Comparison of ENCODE assay signal across 11 cellular contexts in the genomic region with DNA sequence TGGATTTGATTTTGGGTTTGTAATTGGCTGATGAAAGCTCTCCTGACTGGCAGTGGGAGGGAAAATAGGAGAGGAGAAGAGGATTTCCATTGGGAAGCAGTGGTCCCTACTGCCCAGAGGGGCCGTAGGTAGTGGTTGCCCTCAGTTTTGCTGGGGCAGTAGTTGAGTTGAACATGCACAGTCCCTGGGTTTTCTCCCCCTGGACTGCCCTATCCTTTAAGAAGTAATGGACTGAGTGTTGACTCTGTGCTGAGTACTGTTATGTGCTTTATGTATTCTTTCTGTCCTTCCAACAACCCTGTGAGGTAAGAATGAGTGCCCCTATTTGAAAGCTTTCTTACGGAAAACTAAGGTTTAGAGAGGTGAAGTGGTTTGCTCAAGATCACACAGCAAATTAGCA.
DNase-seq lines count a peak whose midpoint lies in the region; ATAC-seq and TF ChIP-seq lines count a peak whose summit lies in the region.
"Had no signal": no experiment of that assay in that cellular context is flagged by ENCODE, and none has a peak within 500 bp of the region (broad histone marks: within the 10 kb centered on the region; RNA-seq: fewer than 3 reads in every experiment).

No MANE protein-coding gene starts in this region.

- H3K27ac Mint-ChIP-seq in activated T-helper 2 cell treated with anti-CD3 and anti-CD28 coated beads, Interferon-gamma antibody, Interleukin-2, Interleukin-4, amounts not matched to agents 10 μg/mL and 5 μg/mL and 100 μg/mL, durations not matched to agents 14 hours and 24 hours and 36 hours: peak overlapping the region; percentile 75
- peak overlapping the region; percentile 91 for H3K27ac Mint-ChIP-seq in mesothelial cell of epicardium
- no peak overlapping the region for H3K27ac Mint-ChIP-seq in activated CD8-positive, alpha-beta T cell treated with anti-CD3 and anti-CD28 coated beads for 36 hours

- H3K27me3 Mint-ChIP-seq in activated T-helper 2 cell treated with anti-CD3 and anti-CD28 coated beads, Interferon-gamma antibody, Interleukin-2, Interleukin-4, amounts not matched to agents 10 μg/mL and 5 μg/mL and 100 μg/mL, durations not matched to agents 14 hours and 24 hours and 36 hours (ENCODE audit: low read depth): no peaks in the 10 kb centered on the region
- H3K27me3 Mint-ChIP-seq in mesothelial cell of epicardium (ENCODE audit: low read depth): no peaks in the 10 kb centered on the region
- no peaks in the 10 kb centered on the region for H3K27me3 Mint-ChIP-seq in activated CD8-positive, alpha-beta T cell treated with anti-CD3 and anti-CD28 coated beads for 36 hours

- in situ Hi-C loops in GM23248 (cut with MboI): no loop called here

- H3K36me3 Mint-ChIP-seq in activated T-helper 2 cell treated with anti-CD3 and anti-CD28 coated beads, Interferon-gamma antibody, Interleukin-2, Interleukin-4, amounts not matched to agents 10 μg/mL and 5 μg/mL and 100 μg/mL, durations not matched to agents 14 hours and 24 hours and 36 hours (ENCODE audit: low read depth): peaks cover 2% of the 10 kb centered on the region
- no peaks in the 10 kb centered on the region for H3K36me3 Mint-ChIP-seq in mesothelial cell of epicardium
- no peaks in the 10 kb centered on the region for H3K36me3 Mint-ChIP-seq in activated CD8-positive, alpha-beta T cell treated with anti-CD3 and anti-CD28 coated beads for 36 hours (ENCODE audit: low read depth)

- peak overlapping the region; percentile 73 for H3K4me2 ChIP-seq in GM23248 (ENCODE audit: unreplicated experiment)
- H3K4me2 ChIP-seq: BLaER1 had no signal

- POLR2A ChIA-PET in activated CD8-positive, alpha-beta T cell treated with anti-CD3 and anti-CD28 coated beads for 36 hours (lab: Charles Lee): no interaction called here

- H2AFZ ChIP-seq in ACC112 (ENCODE audit: low read length, unreplicated experiment) (peak overlapping the region; percentile 58), GM23248 (peak overlapping the region; percentile 51)

- peaks cover 32% of the 10 kb centered on the region for H3K4me1 ChIP-seq in ACC112 (ENCODE audit: control insufficient read depth, insufficient read depth, low read length, unreplicated experiment)
- H3K4me1 ChIP-seq in GM23248 (ENCODE audit: insufficient read depth): peaks cover 22% of the 10 kb centered on the region
- H3K4me1 ChIP-seq: BLaER1, lower lobe of right lung, upper lobe of right lung had no signal

- H3K9me2 ChIP-seq in GM23248 (ENCODE audit: insufficient read depth): no peaks in the 10 kb centered on the region

- H3K4me1 Mint-ChIP-seq in activated T-helper 2 cell treated with anti-CD3 and anti-CD28 coated beads, Interferon-gamma antibody, Interleukin-2, Interleukin-4, amounts not matched to agents 10 μg/mL and 5 μg/mL and 100 μg/mL, durations not matched to agents 14 hours and 24 hours and 36 hours (ENCODE audit: low read depth): peaks cover 12% of the 10 kb centered on the region
- H3K4me1 Mint-ChIP-seq in mesothelial cell of epicardium: peaks cover 59% of the 10 kb centered on the region
- peaks cover 3% of the 10 kb centered on the region for H3K4me1 Mint-ChIP-seq in activated CD8-positive, alpha-beta T cell treated with anti-CD3 and anti-CD28 coated beads for 36 hours (ENCODE audit: low read depth)

- H3K27ac ChIP-seq in ACC112 (ENCODE audit: low read depth, low read length) (peak overlapping the region; percentile 97), GM23248 (peak overlapping the region; percentile 93)
- H3K27ac ChIP-seq: BLaER1, lower lobe of right lung, upper lobe of right lung had no signal

- H3K36me3 ChIP-seq in ACC112 (ENCODE audit: insufficient read depth, low read length) (no peaks in the 10 kb centered on the region), GM23248 (ENCODE audit: low read depth) (no peaks in the 10 kb centered on the region)
- H3K36me3 ChIP-seq: BLaER1, lower lobe of right lung, upper lobe of right lung had no signal

- H3F3A ChIP-seq in GM23248 (ENCODE audit: insufficient read depth): peaks cover 11% of the 10 kb centered on the region

- no peaks in the 10 kb centered on the region for H3K9me3 Mint-ChIP-seq in activated T-helper 2 cell treated with anti-CD3 and anti-CD28 coated beads, Interferon-gamma antibody, Interleukin-2, Interleukin-4, amounts not matched to agents 10 μg/mL and 5 μg/mL and 100 μg/mL, durations not matched to agents 14 hours and 24 hours and 36 hours
- H3K9me3 Mint-ChIP-seq in mesothelial cell of epicardium: no peaks in the 10 kb centered on the region
- H3K9me3 Mint-ChIP-seq in activated CD8-positive, alpha-beta T cell treated with anti-CD3 and anti-CD28 coated beads for 36 hours: no peaks in the 10 kb centered on the region

- DNase-seq in GM23248 (no peak), mesothelial cell of epicardium (ENCODE audit: low spot score in 2 of 2, unreplicated experiment in 2 of 2) (no peak), omental fat pad (ENCODE audit: low spot score) (no peak), hypothalamus (lab: John Stamatoyannopoulos, UW) (no peak)
- no peak for DNase-seq in activated T-helper 2 cell treated with anti-CD3 and anti-CD28 coated beads, Interferon-gamma antibody, Interleukin-2, Interleukin-4, amounts not matched to agents 10 μg/mL and 5 μg/mL and 100 μg/mL, durations not matched to agents 14 hours and 24 hours and 36 hours (ENCODE audit: low spot score)
- no peak for DNase-seq in activated CD8-positive, alpha-beta T cell treated with anti-CD3 and anti-CD28 coated beads for 36 hours
- DNase-seq: lower lobe of right lung, NCI-H526, upper lobe of right lung had no signal

- ATAC-seq in omental fat pad (ENCODE audit: low FRiP score): no peak
- ATAC-seq in activated CD8-positive, alpha-beta T cell treated with anti-CD3 and anti-CD28 coated beads for 36 hours: no peak

- H4K20me1 ChIP-seq in GM23248 (ENCODE audit: insufficient read depth): no peaks in the 10 kb centered on the region
- H4K20me1 ChIP-seq: BLaER1 had no signal

- H3K9ac ChIP-seq in GM23248: peak overlapping the region; percentile 74
- H3K9ac ChIP-seq: BLaER1 had no signal

- intact Hi-C loops in activated T-helper 2 cell treated with anti-CD3 and anti-CD28 coated beads, Interferon-gamma antibody, Interleukin-2, Interleukin-4, amounts not matched to agents 10 μg/mL and 5 μg/mL and 100 μg/mL, durations not matched to agents 14 hours and 24 hours and 36 hours (cut with micrococcal nuclease): no loop called here
- intact Hi-C loops in activated CD8-positive, alpha-beta T cell treated with anti-CD3 and anti-CD28 coated beads for 36 hours (cut with micrococcal nuclease): no loop called here

- no peaks in the 10 kb centered on the region for H3K9me3 ChIP-seq in GM23248 (ENCODE audit: low read depth)
- H3K9me3 ChIP-seq: BLaER1, lower lobe of right lung, upper lobe of right lung had no signal

- 67 to 84% methylated on average over 2 of the region's 2 CpGs for WGBS in GM23248 (ENCODE audit: low coverage in 1 of 2, low lambda C conversion rate in 2 of 2, missing lambda C conversion rate in 2 of 2), 2 experiments

- CTCF ChIA-PET in activated CD8-positive, alpha-beta T cell treated with anti-CD3 and anti-CD28 coated beads for 36 hours (lab: Charles Lee): interaction anchor here (0.9 to 1.7 kb wide), 3 partner anchors 22 to 40 kb away, joined by 3 to 5 read pairs (median 3); no protein-coding TSS in a partner anchor

- H3K4me3 ChIP-seq in ACC112 (ENCODE audit: low read depth, low read length): peak overlapping the region; percentile 63
- H3K4me3 ChIP-seq in GM23248: peak overlapping the region; percentile 48
- H3K4me3 ChIP-seq: BLaER1, lower lobe of right lung, upper lobe of right lung had no signal

- peak overlapping the region; percentile 19 for H3K4me3 Mint-ChIP-seq in activated T-helper 2 cell treated with anti-CD3 and anti-CD28 coated beads, Interferon-gamma antibody, Interleukin-2, Interleukin-4, amounts not matched to agents 10 μg/mL and 5 μg/mL and 100 μg/mL, durations not matched to agents 14 hours and 24 hours and 36 hours (ENCODE audit: low read depth)
- no peak overlapping the region for H3K4me3 Mint-ChIP-seq in mesothelial cell of epicardium
- H3K4me3 Mint-ChIP-seq in activated CD8-positive, alpha-beta T cell treated with anti-CD3 and anti-CD28 coated beads for 36 hours: no peak overlapping the region

- H3K79me2 ChIP-seq in ACC112 (ENCODE audit: control insufficient read depth, insufficient read depth, low read length, unreplicated experiment) (no peaks in the 10 kb centered on the region), GM23248 (ENCODE audit: insufficient read depth) (no peaks in the 10 kb centered on the region)

- no peaks in the 10 kb centered on the region for H3K27me3 ChIP-seq in ACC112 (ENCODE audit: insufficient read depth, low read length)
- H3K27me3 ChIP-seq in GM23248 (replicated peaks; ENCODE audit: insufficient read depth): no peaks in the 10 kb centered on the region
- H3K27me3 ChIP-seq: BLaER1, upper lobe of right lung had no signal

- no peak for TF ChIP-seq CTCF in mesothelial cell of epicardium (IDR thresholded peaks at IDR 0.05; ENCODE audit: unreplicated experiment)
- TF ChIP-seq CTCF in omental fat pad (IDR thresholded peaks at IDR 0.05): no peak
- TF ChIP-seq CTCF in activated CD8-positive, alpha-beta T cell treated with anti-CD3 and anti-CD28 coated beads for 36 hours (IDR thresholded peaks at IDR 0.05): no peak
